1 cellular context compared by ENCODE assay signal in genomic region chr2:219551412-219551811, GRCh38.
TF ChIP-seq lines count a peak whose summit lies in the region.

No MANE protein-coding gene starts in this region.

TF ChIP-seq in GM12878, 131 proteins besides CTCF, POLR2A, EP300 and RAD21:
- TF ChIP-seq SKIL (IDR thresholded peaks at IDR 0.05; ENCODE audit: low read depth, poor library complexity, severe bottlenecking) (no peak), PAX8 (IDR thresholded peaks at IDR 0.05) (no peak), CREM (IDR thresholded peaks at IDR 0.05; ENCODE audit: low read depth) (no peak), POLR2AphosphoS5 (IDR thresholded peaks at IDR 0.05; ENCODE audit: low read length) (no peak), MTA3 (IDR thresholded peaks at IDR 0.05; ENCODE audit: borderline replicate concordance, low read length) (no peak), EED (IDR thresholded peaks at IDR 0.05; ENCODE audit: low read depth) (no peak)
